In the genomic region with DNA sequence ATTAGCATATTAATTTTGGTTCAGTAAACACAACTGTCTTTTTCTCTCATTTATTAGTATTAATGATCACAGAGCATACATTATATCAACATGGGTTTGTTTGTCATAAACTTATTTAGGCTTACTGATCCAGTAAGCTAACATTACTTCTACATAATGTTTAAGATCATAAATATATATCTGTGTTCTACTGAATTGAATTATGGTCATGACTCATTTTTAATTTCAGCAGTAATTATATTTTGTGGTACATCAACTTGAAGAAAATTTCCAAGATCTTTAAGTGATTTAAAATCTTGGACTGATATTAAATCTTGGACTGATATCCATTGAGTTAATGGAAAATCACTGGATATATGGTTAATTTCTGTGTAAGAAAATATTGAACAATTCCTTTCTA, we compare ENCODE assay signal across 25 cellular contexts.
DNase-seq lines count a peak whose midpoint lies in the region; ATAC-seq, FAIRE-seq and TF ChIP-seq lines count a peak whose summit lies in the region.
"Had no signal": no experiment of that assay in that cellular context is flagged by ENCODE, and none has a peak within 500 bp of the region (broad histone marks: within the 10 kb centered on the region; RNA-seq: fewer than 3 reads in every experiment).

No MANE protein-coding gene starts in this region.

- no peak for TF ChIP-seq EP300 in SK-N-SH (IDR thresholded peaks at IDR 0.05; ENCODE audit: borderline replicate concordance in 1 of 2, low read depth in 1 of 2, low read length in 1 of 2)

- H3K36me3 ChIP-seq in SK-N-SH (replicated peaks in 1 of 2; ENCODE audit: control insufficient read depth in 1 of 2, insufficient read depth in 2 of 2, low read length in 1 of 2), result no peaks in the 10 kb centered on the region
- H3K36me3 ChIP-seq in small intestine (ENCODE audit: control insufficient read depth in 2 of 2, insufficient read depth in 2 of 2, low read length in 2 of 2), result no peaks in the 10 kb centered on the region
- H3K36me3 ChIP-seq in OCI-LY7 (ENCODE audit: insufficient read depth, low read length), result no peaks in the 10 kb centered on the region
- H3K36me3 ChIP-seq: BE2C, BLaER1 had no signal

- H3K9me3 ChIP-seq in SK-N-SH (no peaks in the 10 kb centered on the region), small intestine (ENCODE audit: control insufficient read depth, low read depth) (no peaks in the 10 kb centered on the region), OCI-LY7 (ENCODE audit: low read length) (no peaks in the 10 kb centered on the region)
- H3K9me3 ChIP-seq: BE2C, BLaER1 had no signal

- H3K9ac ChIP-seq in SK-N-SH, result no peak overlapping the region
- H3K9ac ChIP-seq: BLaER1 had no signal

- H3F3A ChIP-seq in SK-N-SH (replicated peaks; ENCODE audit: insufficient read depth), result peaks cover 4% of the 10 kb centered on the region

- H2AFZ ChIP-seq in SK-N-SH (ENCODE audit: low read depth) (no peak overlapping the region; the same call in 1 of the 2 replicates), OCI-LY7 (ENCODE audit: low read length) (no peak overlapping the region)

- no peak for ATAC-seq in SK-N-SH treated with all-trans-retinoic acid at 6 μM for 48 hours
- ATAC-seq: GM12878 had no signal

- no peaks in the 10 kb centered on the region for H4K20me1 ChIP-seq in SK-N-SH (ENCODE audit: insufficient read depth)
- no peaks in the 10 kb centered on the region for H4K20me1 ChIP-seq in OCI-LY7 (ENCODE audit: insufficient read depth, low read length)
- H4K20me1 ChIP-seq: BLaER1 had no signal

- no TSS peak for BruUV-seq in OCI-LY7 (replicated peaks; lab: Mats Ljungman, UMichigan)

- TF ChIP-seq CTCF in SK-N-SH (IDR thresholded peaks at IDR 0.05) (no peak), OCI-LY7 (conservative IDR thresholded peaks at IDR 0.05; ENCODE audit: low read length) (no peak)

- H3K27me3 ChIP-seq in SK-N-SH (ENCODE audit: insufficient read depth) (no peaks in the 10 kb centered on the region), small intestine (ENCODE audit: control insufficient read depth in 2 of 2, insufficient read depth in 2 of 2, low read length in 2 of 2) (no peaks in the 10 kb centered on the region)
- H3K27me3 ChIP-seq: BE2C, BLaER1 had no signal

- H3K9me2 ChIP-seq in SK-N-SH (no peaks in the 10 kb centered on the region), OCI-LY7 (ENCODE audit: insufficient read depth, low read length) (no peaks in the 10 kb centered on the region)

- no peak for TF ChIP-seq RAD21 in SK-N-SH (IDR thresholded peaks at IDR 0.05; ENCODE audit: low read length)

- H3K4me3 ChIP-seq in SK-N-SH (ENCODE audit: low read depth in 2 of 2, low read length in 1 of 2) (no peak overlapping the region), small intestine (ENCODE audit: low read depth in 1 of 2, low read length in 2 of 2) (no peak overlapping the region), OCI-LY7 (ENCODE audit: low read depth, low read length, poor library complexity, severe bottlenecking) (no peak overlapping the region)
- H3K4me3 ChIP-seq: BLaER1, GM12878 had no signal

- FAIRE-seq in TTC549 (lab: Jason Lieb, UNC) (peak; percentile 5), small intestine (lab: Jason Lieb, UNC) (peak; percentile 57)
- FAIRE-seq: GM12878, GM12892, GM18507 had no signal

- intact Hi-C loops in OCI-LY7 (cut with micrococcal nuclease; ENCODE audit: unreplicated experiment), result no loop called here

- POLR2A ChIA-PET in SK-N-SH (lab: Yijun Ruan, JAX) (no interaction called here), OCI-LY7 (lab: Charles Lee) (no interaction called here)

- H3K79me2 ChIP-seq in SK-N-SH (ENCODE audit: insufficient read depth) (no peaks in the 10 kb centered on the region), OCI-LY7 (ENCODE audit: insufficient read depth, low read depth, low read length) (no peaks in the 10 kb centered on the region)

- no peak for DNase-seq in SK-N-SH
- no peak for DNase-seq in small intestine
- no peak for DNase-seq in pons (ENCODE audit: low spot score)
- DNase-seq in OCI-LY7 (ENCODE audit: low spot score), result no peak
- DNase-seq: ACHN; BE2C; C1 segment of cervical spinal cord; CD4-positive, alpha-beta memory T cell; CD4-positive, CD25-positive, alpha-beta regulatory T cell; CD8-positive, alpha-beta memory T cell; COR-L47; DMS 273 treated with DMSO at 0.1 percent for 48 hours; DMS153; DMS53; DMS79; DND-41; EL; GDM1 had no signal

- peaks cover 0 to 7% of the 10 kb centered on the region in 2 experiments; a peak in 2 of 4 replicates for H3K4me1 ChIP-seq in SK-N-SH (ENCODE audit: control insufficient read depth in 1 of 2, insufficient read depth in 2 of 2, low read depth in 1 of 2, low read length in 1 of 2)
- no peaks in the 10 kb centered on the region for H3K4me1 ChIP-seq in small intestine (ENCODE audit: control insufficient read depth in 2 of 2, insufficient read depth in 1 of 2, low read depth in 1 of 2, low read length in 1 of 2)
- H3K4me1 ChIP-seq in OCI-LY7 (ENCODE audit: insufficient read depth, low read length, poor library complexity, severe bottlenecking), result no peaks in the 10 kb centered on the region
- H3K4me1 ChIP-seq: BE2C, BLaER1 had no signal

- CTCF ChIA-PET in SK-N-SH (lab: Yijun Ruan, JAX) (no interaction called here), OCI-LY7 (lab: Charles Lee; ENCODE audit: unreplicated experiment) (no interaction called here)

- H3K4me2 ChIP-seq in SK-N-SH (no peak overlapping the region), OCI-LY7 (ENCODE audit: low read length) (no peak overlapping the region)
- H3K4me2 ChIP-seq: BLaER1 had no signal

- H3K27ac ChIP-seq in SK-N-SH (ENCODE audit: low read depth in 2 of 2, low read length in 1 of 2) (no peak overlapping the region), small intestine (ENCODE audit: low read depth in 1 of 2, low read length in 1 of 2) (no peak overlapping the region), OCI-LY7 (ENCODE audit: low read depth, low read length, poor library complexity, severe bottlenecking) (no peak overlapping the region)
- H3K27ac ChIP-seq: 22Rv1, BLaER1 had no signal

TF ChIP-seq in SK-N-SH treated with all-trans-retinoic acid at 6 μM for 48 hours, 23 proteins besides CTCF, POLR2A, EP300 and RAD21:
- TF ChIP-seq RARB (CRISPR knock-in tag; IDR thresholded peaks at IDR 0.05) (no peak), ZC3H10 (CRISPR knock-in tag; IDR thresholded peaks at IDR 0.05) (peak; percentile 79; the same call in 1 of the 2 replicates), ISL1 (CRISPR knock-in tag; IDR thresholded peaks at IDR 0.05) (peak; percentile 76)
- TF ChIP-seq, protein P1, sequence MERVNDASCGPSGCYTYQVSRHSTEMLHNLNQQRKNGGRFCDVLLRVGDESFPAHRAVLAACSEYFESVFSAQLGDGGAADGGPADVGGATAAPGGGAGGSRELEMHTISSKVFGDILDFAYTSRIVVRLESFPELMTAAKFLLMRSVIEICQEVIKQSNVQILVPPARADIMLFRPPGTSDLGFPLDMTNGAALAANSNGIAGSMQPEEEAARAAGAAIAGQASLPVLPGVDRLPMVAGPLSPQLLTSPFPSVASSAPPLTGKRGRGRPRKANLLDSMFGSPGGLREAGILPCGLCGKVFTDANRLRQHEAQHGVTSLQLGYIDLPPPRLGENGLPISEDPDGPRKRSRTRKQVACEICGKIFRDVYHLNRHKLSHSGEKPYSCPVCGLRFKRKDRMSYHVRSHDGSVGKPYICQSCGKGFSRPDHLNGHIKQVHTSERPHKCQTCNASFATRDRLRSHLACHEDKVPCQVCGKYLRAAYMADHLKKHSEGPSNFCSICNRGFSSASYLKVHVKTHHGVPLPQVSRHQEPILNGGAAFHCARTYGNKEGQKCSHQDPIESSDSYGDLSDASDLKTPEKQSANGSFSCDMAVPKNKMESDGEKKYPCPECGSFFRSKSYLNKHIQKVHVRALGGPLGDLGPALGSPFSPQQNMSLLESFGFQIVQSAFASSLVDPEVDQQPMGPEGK (CRISPR knock-in tag; IDR thresholded peaks at IDR 0.05; ENCODE audit: borderline replicate concordance), result peak; percentile 64; the same call in 1 of the 2 replicates

TF ChIP-seq in SK-N-SH, 30 proteins besides CTCF, POLR2A, EP300 and RAD21:
- TF ChIP-seq RXRA (IDR thresholded peaks at IDR 0.05; ENCODE audit: borderline replicate concordance, low read depth) (no peak), YY1 (IDR thresholded peaks at IDR 0.05; ENCODE audit: low read depth) (no peak), GABPA (IDR thresholded peaks at IDR 0.05; ENCODE audit: low read depth) (no peak), NRF1 (IDR thresholded peaks at IDR 0.05; ENCODE audit: low read depth, low read length) (no peak), MEF2A (IDR thresholded peaks at IDR 0.05; ENCODE audit: borderline replicate concordance, low read depth) (no peak), JUND (IDR thresholded peaks at IDR 0.05) (no peak), POLR2AphosphoS5 (IDR thresholded peaks at IDR 0.05; ENCODE audit: low read depth, low read length) (no peak)
- TF ChIP-seq, protein P2, sequence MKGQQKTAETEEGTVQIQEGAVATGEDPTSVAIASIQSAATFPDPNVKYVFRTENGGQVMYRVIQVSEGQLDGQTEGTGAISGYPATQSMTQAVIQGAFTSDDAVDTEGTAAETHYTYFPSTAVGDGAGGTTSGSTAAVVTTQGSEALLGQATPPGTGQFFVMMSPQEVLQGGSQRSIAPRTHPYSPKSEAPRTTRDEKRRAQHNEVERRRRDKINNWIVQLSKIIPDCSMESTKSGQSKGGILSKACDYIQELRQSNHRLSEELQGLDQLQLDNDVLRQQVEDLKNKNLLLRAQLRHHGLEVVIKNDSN (IDR thresholded peaks at IDR 0.05; ENCODE audit: borderline replicate concordance, low read depth), result no peak
